Comparison of ENCODE assay signal across 9 cellular contexts in genomic region chr19:13053761-13054604, GRCh38. TPM values are rescaled to one million over a fixed set of nuclear protein-coding genes. Genes with fewer than 3 reads are reported as not detected.
DNase-seq lines count a peak whose midpoint lies in the region; ATAC-seq lines count a peak whose summit lies in the region.
"Had no signal": no experiment of that assay in that cellular context is flagged by ENCODE, and none has a peak within 500 bp of the region (broad histone marks: within the 10 kb centered on the region; RNA-seq: fewer than 3 reads in every experiment).

No MANE protein-coding gene starts in this region.

- no peaks in the 10 kb centered on the region for H3K36me3 Mint-ChIP-seq in activated naive CD8-positive, alpha-beta T cell treated with anti-CD3 and anti-CD28 coated beads for 36 hours

- no peak overlapping the region for H3K27ac Mint-ChIP-seq in activated naive CD8-positive, alpha-beta T cell treated with anti-CD3 and anti-CD28 coated beads for 36 hours

- H3K9me3 Mint-ChIP-seq in activated naive CD8-positive, alpha-beta T cell treated with anti-CD3 and anti-CD28 coated beads for 36 hours, result no peaks in the 10 kb centered on the region
- H3K9me3 Mint-ChIP-seq: central memory CD8-positive, alpha-beta T cell had no signal

- peaks cover 6% of the 10 kb centered on the region for H3K4me1 Mint-ChIP-seq in activated naive CD8-positive, alpha-beta T cell treated with anti-CD3 and anti-CD28 coated beads for 36 hours

- no peaks in the 10 kb centered on the region for H3K9me3 ChIP-seq in skeletal muscle tissue (ENCODE audit: control insufficient read depth in 3 of 3, low read length in 3 of 3)

- H3K36me3 ChIP-seq in H7 (replicated peaks; ENCODE audit: control insufficient read depth, insufficient read depth, low read length) (no peaks in the 10 kb centered on the region), skeletal muscle tissue (ENCODE audit: control insufficient read depth in 3 of 3, insufficient read depth in 3 of 3, low read length in 3 of 3) (no peaks in the 10 kb centered on the region)

- H3K9ac ChIP-seq in skeletal muscle tissue (ENCODE audit: low read depth in 1 of 3, low read length in 3 of 3), result peak overlapping the region; percentile 58 to 81 (median 73)

- DNase-seq in H7, result peak; percentile 56
- DNase-seq in astrocyte of the hippocampus (ENCODE audit: low read depth, low spot score), result peak; percentile 100
- peak in 38 of 51 donors; percentile 11 to 82 (median 54) for DNase-seq in hypothalamus (lab: John Stamatoyannopoulos, UW)
- DNase-seq in activated naive CD8-positive, alpha-beta T cell treated with anti-CD3 and anti-CD28 coated beads for 36 hours, result no peak

- peaks cover 92 to 97% (median 97%) of the 10 kb centered on the region in 3 donors for H3K4me1 ChIP-seq in skeletal muscle tissue (ENCODE audit: control insufficient read depth in 3 of 3, insufficient read depth in 3 of 3, low read length in 3 of 3)

- peak overlapping the region; percentile 93 for H3K27ac ChIP-seq in skeletal muscle tissue (ENCODE audit: low read depth, low read length)

- H3K4me3 Mint-ChIP-seq in activated naive CD8-positive, alpha-beta T cell treated with anti-CD3 and anti-CD28 coated beads for 36 hours, result no peak overlapping the region
- H3K4me3 Mint-ChIP-seq: central memory CD8-positive, alpha-beta T cell had no signal

- peaks cover 85% of the 10 kb centered on the region for H3K27me3 ChIP-seq in H7 (ENCODE audit: control insufficient read depth, insufficient read depth, low read length)
- no peaks in the 10 kb centered on the region for H3K27me3 ChIP-seq in skeletal muscle tissue (ENCODE audit: control insufficient read depth in 3 of 3, insufficient read depth in 3 of 3, low read length in 3 of 3)

- no peak overlapping the region for H3K4me3 ChIP-seq in H7 (ENCODE audit: insufficient read depth, low read depth, low read length)
- H3K4me3 ChIP-seq in skeletal muscle tissue (ENCODE audit: low read length in 3 of 3), result peak overlapping the region; percentile 34 to 52 (median 40)

- H3K27me3 Mint-ChIP-seq in activated naive CD8-positive, alpha-beta T cell treated with anti-CD3 and anti-CD28 coated beads for 36 hours, result peaks cover 7% of the 10 kb centered on the region

- ATAC-seq in HG03520 (IDR thresholded peaks at IDR 0.05; ENCODE audit: unreplicated experiment), result no peak
- ATAC-seq in HG03460 (IDR thresholded peaks at IDR 0.05; ENCODE audit: unreplicated experiment), result no peak
- no peak for ATAC-seq in GM21367 (IDR thresholded peaks at IDR 0.05; ENCODE audit: unreplicated experiment)

RNA-seq across cellular contexts. Expression of gene LYL1, which starts 48.7 kb away (rescaled TPM):
- 1.5 and 1.7 TPM in 2 replicates for total RNA-seq in H7 (2014; rRNA removed; shearing (Covaris generic))
- 13.6 TPM for total RNA-seq in skeletal muscle tissue
- total RNA-seq in activated naive CD8-positive, alpha-beta T cell treated with anti-CD3 and anti-CD28 coated beads for 36 hours, result 1 to 10 TPM; 2.6 to 2.9 TPM

RNA-seq across cellular contexts. Expression of gene NFIX, which starts 58.7 kb away (rescaled TPM):
- total RNA-seq in H7 (2014; rRNA removed; shearing (Covaris generic)), result 0.03 and 0.07 TPM in 2 replicates
- 49.1 TPM for total RNA-seq in skeletal muscle tissue
- 1 to 10 TPM; 6.3 to 8.7 TPM for total RNA-seq in activated naive CD8-positive, alpha-beta T cell treated with anti-CD3 and anti-CD28 coated beads for 36 hours
